8 cellular contexts compared by ENCODE assay signal in genomic region chr11:22787565-22788162, GRCh38. TPM values are rescaled to one million over a fixed set of nuclear protein-coding genes. Genes with fewer than 3 reads are reported as not detected.
A peak's percentile ranks its signal among the peaks of the same experiment; 100 is the strongest.
DNase-seq lines count a peak whose midpoint lies in the region; ATAC-seq and TF ChIP-seq lines count a peak whose summit lies in the region.

No MANE protein-coding gene starts in this region.

- H3K27me3 ChIP-seq in heart right ventricle (no peaks in the 10 kb centered on the region), right cardiac atrium (ENCODE audit: control insufficient read depth, insufficient read depth) (no peaks in the 10 kb centered on the region)

- H3K27ac ChIP-seq in heart right ventricle (no peak overlapping the region), right cardiac atrium (ENCODE audit: low read length) (no peak overlapping the region)

- WGBS in heart right ventricle, 2 donors = 29 to 30% methylated on average over 9 of the region's 9 CpGs
- 26% methylated on average over 9 of the region's 9 CpGs for WGBS in right cardiac atrium

- H3K36me3 ChIP-seq in heart right ventricle = no peaks in the 10 kb centered on the region

- intact Hi-C loops in heart right ventricle (cut with DNase I) = loop anchor here in 9 of 10 donors (1.0 to 10.0 kb wide), 6 partner anchors 163 to 455 kb away; partner anchors contain the start of genes SLC17A6 (in 2 of the 9) and FANCF (in 1 of the 9)
- intact Hi-C loops in right cardiac atrium (cut with DNase I) = loop anchor here in 3 of 4 donors (5.0 kb wide), 2 partner anchors 450 to 455 kb away; partner anchors contain the start of gene SLC17A6 (in 1 of the 3)

- H3K4me3 ChIP-seq in heart right ventricle = no peak overlapping the region
- H3K4me3 ChIP-seq in right cardiac atrium (ENCODE audit: low read length) = no peak overlapping the region

- peaks cover 0 to 4% (median 0%) of the 10 kb centered on the region in 9 donors for H3K4me1 ChIP-seq in heart right ventricle
- no peaks in the 10 kb centered on the region for H3K4me1 ChIP-seq in right cardiac atrium (ENCODE audit: control insufficient read depth, insufficient read depth, low read length)

- DNase-seq in heart right ventricle (no peak), right cardiac atrium (no peak), NCI-H2171 (lab: John Stamatoyannopoulos, UW) (peak; percentile 59), germinal center (ENCODE audit: low spot score) (peak; percentile 33), retina (peak; percentile 62)
- DNase-seq in activated CD4-positive, alpha-beta T cell treated with anti-CD3 and anti-CD28 coated beads, Interleukin-2, amount 50 U/mL, for 1 hour = peak; percentile 13

- ATAC-seq in heart right ventricle = no peak
- ATAC-seq in right cardiac atrium = no peak
- peak; percentile 42 for ATAC-seq in HG02642 (IDR thresholded peaks at IDR 0.05; ENCODE audit: poor library complexity, unreplicated experiment)
- ATAC-seq in GM21381 (IDR thresholded peaks at IDR 0.05; ENCODE audit: unreplicated experiment) = no peak

- TF ChIP-seq CTCF in heart right ventricle (IDR thresholded peaks at IDR 0.05) = peak; percentile 45 to 85 (median 76)

- H3K9me3 ChIP-seq in heart right ventricle = peaks cover 0 to 5% (median 0%) of the 10 kb centered on the region in 11 donors
- H3K9me3 ChIP-seq in right cardiac atrium (ENCODE audit: control insufficient read depth, low read length) = no peaks in the 10 kb centered on the region

RNA-seq across cellular contexts. Expression of gene SVIP, which starts 41.9 kb away (rescaled TPM):
- 10 to 100 TPM; 16.9 to 30.3 (median 25.3) TPM for total RNA-seq in heart right ventricle
- 10 to 100 TPM in 1 of 2 donors, 1 to 10 TPM in 1; 9.7 to 15.6 TPM for polyA plus RNA-seq in heart right ventricle
- 10 to 100 TPM; 28.0 to 53.5 (median 39.3) TPM for total RNA-seq in right cardiac atrium
- polyA plus RNA-seq in right cardiac atrium = 20.2 TPM

Comparison
In these comparisons a context has a peak if more than half of its experiments do, and no peak if none do; other contexts are left out.
1. DNase-seq: peak in NCI-H2171 (single experiment), activated CD4-positive, alpha-beta T cell treated with anti-CD3 and anti-CD28 coated beads, Interleukin-2, amount 50 U/mL, for 1 hour (single experiment), germinal center (single experiment) and retina (single experiment); none in heart right ventricle (0 of 2) and right cardiac atrium (0 of 3).